10 cellular contexts compared by ENCODE assay signal in genomic region chr7:91942312-91942711, GRCh38. TPM values are rescaled to one million over a fixed set of nuclear protein-coding genes. Genes with fewer than 3 reads are reported as not detected.
DNase-seq lines count a peak whose midpoint lies in the region; ATAC-seq and TF ChIP-seq lines count a peak whose summit lies in the region.
"Had no signal": no experiment of that assay in that cellular context is flagged by ENCODE, and none has a peak within 500 bp of the region (broad histone marks: within the 10 kb centered on the region; RNA-seq: fewer than 3 reads in every experiment).

No MANE protein-coding gene starts in this region.

- 59% methylated on average over 2 of the region's 2 CpGs for WGBS in SK-N-SH (ENCODE audit: low lambda C conversion rate)
- 80% methylated on average over 2 of the region's 2 CpGs for WGBS in smooth muscle cell (ENCODE audit: low lambda C conversion rate)

- peak overlapping the region; percentile 92; the same call in 1 of the 2 replicates for H3K9ac ChIP-seq in SK-N-SH
- H3K9ac ChIP-seq in smooth muscle cell (ENCODE audit: low read depth): no peak overlapping the region

- peak overlapping the region; percentile 93; the same call in 1 of the 2 replicates for H2AFZ ChIP-seq in SK-N-SH (ENCODE audit: low read depth)
- no peak overlapping the region for H2AFZ ChIP-seq in smooth muscle cell (ENCODE audit: low read depth)

- no peaks in the 10 kb centered on the region for H3K27me3 Mint-ChIP-seq in T-cell
- H3K27me3 Mint-ChIP-seq in glutamatergic neuron (ENCODE audit: unreplicated experiment): peaks cover 8% of the 10 kb centered on the region

- TF ChIP-seq RAD21 in SK-N-SH (IDR thresholded peaks at IDR 0.05; ENCODE audit: low read length): no peak

- H3K4me3 Mint-ChIP-seq in T-cell (peak overlapping the region; percentile 7 to 92 (median 89)), glutamatergic neuron (ENCODE audit: unreplicated experiment) (peak overlapping the region; percentile 94)

- H3K4me1 Mint-ChIP-seq in T-cell (peaks cover 53 to 54% (median 54%) of the 10 kb centered on the region in 3 donors), glutamatergic neuron (ENCODE audit: low read depth, unreplicated experiment) (peaks cover 10% of the 10 kb centered on the region)

- TF ChIP-seq EP300 in SK-N-SH (IDR thresholded peaks at IDR 0.05; ENCODE audit: borderline replicate concordance in 1 of 2, low read depth in 1 of 2, low read length in 1 of 2): no peak

- POLR2A ChIA-PET in SK-N-SH (lab: Yijun Ruan, JAX) (interaction anchor here (1.4 kb wide), 1 partner anchor 10 kb away, joined by 3 read pairs; no protein-coding TSS in a partner anchor), T-cell (lab: Charles Lee) (interaction anchor here (0.6 to 0.9 kb wide), 4 partner anchors 114 to 508 kb away, joined by 3 read pairs; partner anchors contain the start of gene ANKIB1 (in 1 of the 2))

- H4K20me1 ChIP-seq in SK-N-SH (ENCODE audit: insufficient read depth) (peaks cover 23% of the 10 kb centered on the region), smooth muscle cell (ENCODE audit: low read depth) (peaks cover 55% of the 10 kb centered on the region)

- peaks cover 14% of the 10 kb centered on the region for H3K36me3 Mint-ChIP-seq in T-cell
- peaks cover 3% of the 10 kb centered on the region for H3K36me3 Mint-ChIP-seq in glutamatergic neuron (ENCODE audit: unreplicated experiment)

- H3K27me3 ChIP-seq in SK-N-SH (ENCODE audit: insufficient read depth) (no peaks in the 10 kb centered on the region), smooth muscle cell (ENCODE audit: low read depth) (no peaks in the 10 kb centered on the region)

- H3K4me1 ChIP-seq in SK-N-SH (ENCODE audit: control insufficient read depth in 1 of 2, insufficient read depth in 2 of 2, low read depth in 1 of 2, low read length in 1 of 2) (peaks cover 8 to 9% of the 10 kb centered on the region in 2 experiments; a peak in 3 of 4 replicates), smooth muscle cell (ENCODE audit: low read depth) (peaks cover 15% of the 10 kb centered on the region)

- no peak for DNase-seq in SK-N-SH
- DNase-seq in T-cell: no peak
- no peak for DNase-seq in glutamatergic neuron
- DNase-seq in smooth muscle cell (lab: John Stamatoyannopoulos, UW; ENCODE audit: unreplicated experiment): no peak
- no peak for DNase-seq in SHP77 treated with DMSO at 0.1 percent for 48 hours (lab: John Stamatoyannopoulos, UW)
- DNase-seq in OCI-M2 (lab: John Stamatoyannopoulos, UW; ENCODE audit: unreplicated experiment): no peak
- DNase-seq: activated CD8-positive, alpha-beta memory T cell treated with anti-CD3 and anti-CD28 coated beads, Interleukin-2, amount 50 U/mL, for 4 hours; MV-4-11 had no signal

- H3K4me2 ChIP-seq in SK-N-SH (peak overlapping the region; percentile 92), smooth muscle cell (peak overlapping the region; percentile 88)

- H3K36me3 ChIP-seq in SK-N-SH (replicated peaks in 1 of 2; ENCODE audit: control insufficient read depth in 1 of 2, insufficient read depth in 2 of 2, low read length in 1 of 2) (no peaks in the 10 kb centered on the region), smooth muscle cell (ENCODE audit: low read depth) (no peaks in the 10 kb centered on the region)

- H3K79me2 ChIP-seq in SK-N-SH (ENCODE audit: insufficient read depth) (peaks cover 75% of the 10 kb centered on the region), smooth muscle cell (ENCODE audit: low read depth) (peaks cover 55% of the 10 kb centered on the region)

- H3F3A ChIP-seq in SK-N-SH (replicated peaks; ENCODE audit: insufficient read depth): peaks cover 7% of the 10 kb centered on the region
- no peaks in the 10 kb centered on the region for H3F3A ChIP-seq in smooth muscle cell (ENCODE audit: low read depth)

- CTCF ChIA-PET in SK-N-SH (lab: Yijun Ruan, JAX): interaction anchor here (0.8 to 2.7 kb wide), 8 partner anchors 10 to 505 kb away, joined by 3 to 15 read pairs (median 4); partner anchors contain the start of gene GATAD1
- CTCF ChIA-PET in T-cell (lab: Charles Lee): interaction anchor here in 1 of 2 donors (0.5 to 3.0 kb wide), 4 partner anchors 11 to 505 kb away, joined by 3 to 11 read pairs (median 4); partner anchors contain the start of gene GATAD1

- H3K4me3 ChIP-seq in SK-N-SH (ENCODE audit: low read depth in 2 of 2, low read length in 1 of 2) (peak overlapping the region; percentile 77 to 95; a peak in 3 of 4 replicates), smooth muscle cell (peak overlapping the region; percentile 86)

- no peaks in the 10 kb centered on the region for H3K9me3 Mint-ChIP-seq in T-cell
- peaks cover 8% of the 10 kb centered on the region for H3K9me3 Mint-ChIP-seq in glutamatergic neuron (ENCODE audit: unreplicated experiment)

- H3K27ac ChIP-seq in SK-N-SH (ENCODE audit: low read depth in 2 of 2, low read length in 1 of 2) (no peak overlapping the region), smooth muscle cell (ENCODE audit: low read depth) (no peak overlapping the region)

- ATAC-seq in SK-N-SH treated with all-trans-retinoic acid at 6 μM for 48 hours (no peak), T-cell (replicated peaks in 1 of 4) (no peak), GM21723 (IDR thresholded peaks at IDR 0.05; ENCODE audit: unreplicated experiment) (no peak)

- no peaks in the 10 kb centered on the region for H3K9me2 ChIP-seq in SK-N-SH

- H3K27ac Mint-ChIP-seq in T-cell (peak overlapping the region; percentile 38 to 70), glutamatergic neuron (ENCODE audit: unreplicated experiment) (peak overlapping the region; percentile 57)

- TF ChIP-seq CTCF in SK-N-SH (IDR thresholded peaks at IDR 0.05) (no peak), glutamatergic neuron (IDR thresholded peaks at IDR 0.05; ENCODE audit: partially characterized antibody, unreplicated experiment) (no peak), smooth muscle cell (IDR thresholded peaks at IDR 0.05; ENCODE audit: borderline replicate concordance, insufficient read depth, poor library complexity, severe bottlenecking) (no peak)

- no peaks in the 10 kb centered on the region for H3K9me3 ChIP-seq in SK-N-SH
- no peaks in the 10 kb centered on the region for H3K9me3 ChIP-seq in smooth muscle cell (replicated peaks; ENCODE audit: low read depth)

TF ChIP-seq in SK-N-SH, 30 proteins besides CTCF, POLR2A, EP300 and RAD21 (continues in another document):
- TF ChIP-seq GABPA (IDR thresholded peaks at IDR 0.05; ENCODE audit: low read depth) (no peak), POLR2AphosphoS5 (IDR thresholded peaks at IDR 0.05; ENCODE audit: low read depth, low read length) (no peak), NRF1 (IDR thresholded peaks at IDR 0.05; ENCODE audit: low read depth, low read length) (no peak), RXRA (IDR thresholded peaks at IDR 0.05; ENCODE audit: borderline replicate concordance, low read depth) (no peak), YY1 (IDR thresholded peaks at IDR 0.05; ENCODE audit: low read depth) (no peak), CHD2 (IDR thresholded peaks at IDR 0.05; ENCODE audit: low read length, partially characterized antibody) (no peak), MAX (IDR thresholded peaks at IDR 0.05; ENCODE audit: low read depth) (no peak), TEAD4 (IDR thresholded peaks at IDR 0.05; ENCODE audit: borderline replicate concordance, insufficient read depth) (no peak), MXI1 (IDR thresholded peaks at IDR 0.05; ENCODE audit: low read depth, low read length) (no peak)

TF ChIP-seq in SK-N-SH treated with all-trans-retinoic acid at 6 μM for 48 hours, 23 proteins besides CTCF, POLR2A, EP300 and RAD21:
- TF ChIP-seq GLIS3 (CRISPR knock-in tag; IDR thresholded peaks at IDR 0.05) (no peak), TOX (CRISPR knock-in tag; IDR thresholded peaks at IDR 0.05; ENCODE audit: borderline replicate concordance) (no peak)
TF ChIP-seq in SK-N-SH treated with all-trans-retinoic acid at 6 μM for 48 hours: peak in this region for 0.

RNA-seq across cellular contexts. Expression of gene AKAP9, which starts 1.6 kb away (rescaled TPM):
- 13.1 and 16.7 TPM in 2 replicates for polyA plus RNA-seq in SK-N-SH (2012; rRNA removed)
- 12.5 and 14.0 TPM in 2 replicates for polyA plus RNA-seq in SK-N-SH (2012; cell fraction: cytosol; rRNA removed)
- polyA plus RNA-seq in SK-N-SH (2012; cell fraction: nucleus; rRNA removed): 22.2 and 52.9 TPM in 2 replicates
- 10 to 100 TPM; 59.6 to 83.3 (median 69.0) TPM for total RNA-seq in T-cell
- 66.9 TPM for total RNA-seq in glutamatergic neuron (ENCODE audit: unreplicated experiment)
- total RNA-seq in smooth muscle cell: 57.8 and 62.7 TPM in 2 replicates
- 41.7 and 66.3 TPM in 2 replicates for polyA plus RNA-seq in smooth muscle cell
